8 cellular contexts compared by ENCODE assay signal in the genomic region with DNA sequence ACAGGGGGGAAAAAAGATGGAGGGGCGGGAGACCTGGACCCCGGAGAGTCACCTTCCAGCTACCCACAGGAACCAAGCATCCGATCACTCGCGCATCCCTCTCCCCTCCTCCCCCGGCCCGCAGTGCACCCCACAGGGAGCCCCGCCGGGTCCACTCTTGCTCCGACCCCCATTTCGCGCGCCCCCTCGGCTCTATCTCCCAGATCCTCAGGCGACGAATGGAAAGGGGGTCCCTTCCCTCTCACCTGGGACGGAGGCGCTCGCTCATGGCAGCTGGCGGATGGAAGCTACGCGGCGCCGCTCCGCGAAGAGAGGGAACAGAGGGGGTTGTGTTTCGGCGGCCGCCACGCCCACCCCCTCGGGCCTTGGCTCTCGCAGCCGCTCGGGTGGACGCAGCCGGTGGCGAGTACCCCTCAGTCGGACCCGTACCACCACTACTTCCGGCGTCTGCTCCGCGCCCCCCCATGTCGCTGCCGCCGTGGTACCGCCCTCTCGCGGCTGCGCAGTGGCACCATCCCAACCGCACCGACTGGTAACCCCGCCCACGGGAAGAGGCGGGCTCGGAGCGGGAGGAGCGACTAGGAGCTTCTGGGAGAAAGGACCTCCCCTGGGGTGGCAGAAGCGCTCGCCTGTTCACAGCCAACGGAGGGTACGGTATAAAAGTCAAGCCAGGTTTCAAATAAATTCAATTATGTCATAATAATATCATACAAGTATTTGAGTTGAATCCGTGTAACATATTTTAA. TPM values are rescaled to one million over a fixed set of nuclear protein-coding genes. Genes with fewer than 3 reads are reported as not detected.
DNase-seq lines count a peak whose midpoint lies in the region; ATAC-seq and TF ChIP-seq lines count a peak whose summit lies in the region.

No MANE protein-coding gene starts in this region.

- intact Hi-C loops in ascending aorta (cut with DNase I): loop anchor here (1.0 kb wide), 2 partner anchors 39 to 80 kb away; partner anchors contain the start of genes CDC42EP4 and COG1
- intact Hi-C loops in right cardiac atrium (cut with DNase I): loop anchor here in 1 of 4 donors (5.0 kb wide), 1 partner anchor 40 kb away; the partner anchor contains the start of gene COG1
- intact Hi-C loops in uterus (cut with DNase I; ENCODE audit: low total_unique reads): no loop called here

- TF ChIP-seq CTCF in ascending aorta (IDR thresholded peaks at IDR 0.05) (peak; percentile 27 to 39 (median 31)), uterus (IDR thresholded peaks at IDR 0.05) (peak in 3 of 4 experiments; percentile 39 to 50 (median 46))

- ATAC-seq in GM18499 (IDR thresholded peaks at IDR 0.05; ENCODE audit: insufficient read depth, unreplicated experiment) (peak; percentile 69), HG02938 (IDR thresholded peaks at IDR 0.05; ENCODE audit: unreplicated experiment) (peak; percentile 72), right cardiac atrium (peak; percentile 97)

- H3K9me3 ChIP-seq in ascending aorta (no peaks in the 10 kb centered on the region), right cardiac atrium (ENCODE audit: control insufficient read depth, low read length) (no peaks in the 10 kb centered on the region), uterus (no peaks in the 10 kb centered on the region)

- WGBS in right cardiac atrium: under 1% methylated on average over 63 of the region's 63 CpGs

- H3K36me3 ChIP-seq in ascending aorta (peaks cover 10 to 18% of the 10 kb centered on the region in 2 donors), uterus (no peaks in the 10 kb centered on the region)

- H3K27ac ChIP-seq in ascending aorta: peak overlapping the region; percentile 83 to 85
- H3K27ac ChIP-seq in right cardiac atrium (ENCODE audit: low read length): peak overlapping the region; percentile 55
- H3K27ac ChIP-seq in uterus: peak overlapping the region; percentile 75 to 84

- peak overlapping the region; percentile 87 to 96 for H3K4me3 ChIP-seq in ascending aorta
- peak overlapping the region; percentile 80 for H3K4me3 ChIP-seq in right cardiac atrium (ENCODE audit: low read length)
- H3K4me3 ChIP-seq in uterus: peak overlapping the region; percentile 92 to 97

- H3K4me1 ChIP-seq in ascending aorta: peaks cover 5 to 27% of the 10 kb centered on the region in 2 donors
- no peaks in the 10 kb centered on the region for H3K4me1 ChIP-seq in right cardiac atrium (ENCODE audit: control insufficient read depth, insufficient read depth, low read length)
- no peaks in the 10 kb centered on the region for H3K4me1 ChIP-seq in uterus

- DNase-seq in NCI-H187 (lab: John Stamatoyannopoulos, UW) (peak; percentile 85 to 90), T-helper 2 cell (peak; percentile 91 to 98 (median 94)), ascending aorta (ENCODE audit: low spot score in 2 of 2) (peak; percentile 83 to 97), right cardiac atrium (peak; percentile 97 to 99 (median 98)), pulmonary artery endothelial cell (ENCODE audit: low read depth, low spot score) (peak; percentile 73), uterus (peak; percentile 94 to 97)

- H3K27me3 ChIP-seq in ascending aorta (no peaks in the 10 kb centered on the region), right cardiac atrium (ENCODE audit: control insufficient read depth, insufficient read depth) (no peaks in the 10 kb centered on the region), uterus (no peaks in the 10 kb centered on the region)

- peak; percentile 78 to 85 for TF ChIP-seq POLR2A in uterus (IDR thresholded peaks at IDR 0.05)

RNA-seq across cellular contexts. Expression of gene CPSF4L, which starts 29.7 kb away (rescaled TPM):
- total RNA-seq in ascending aorta (not detected), right cardiac atrium (not detected), pulmonary artery endothelial cell (not detected in 2 replicates), uterus (under 1 TPM in 1 of 4 donors, not detected in 3; 0.34 TPM)
- not detected for polyA plus RNA-seq in right cardiac atrium

RNA-seq across cellular contexts. Expression of gene COG1, which starts 39.2 kb away (rescaled TPM):
- total RNA-seq in ascending aorta (35.9 TPM), right cardiac atrium (10 to 100 TPM; 38.5 to 51.4 (median 43.2) TPM), pulmonary artery endothelial cell (17.1 and 19.2 TPM in 2 replicates), uterus (10 to 100 TPM; 18.8 to 61.6 (median 22.7) TPM)
- 43.2 TPM for polyA plus RNA-seq in right cardiac atrium

Comparison
In these comparisons a context has a peak if more than half of its experiments do, and no peak if none do; other contexts are left out.
1. Peak in every context shown above with its lines: DNase-seq, ATAC-seq, H3K4me3 ChIP-seq and H3K27ac ChIP-seq.